30 cellular contexts compared by ENCODE assay signal in genomic region chr2:136024185-136024584, GRCh38. TPM values are rescaled to one million over a fixed set of nuclear protein-coding genes. Genes with fewer than 3 reads are reported as not detected.
DNase-seq lines count a peak whose midpoint lies in the region; ATAC-seq and TF ChIP-seq lines count a peak whose summit lies in the region.
"Had no signal": no experiment of that assay in that cellular context is flagged by ENCODE, and none has a peak within 500 bp of the region (broad histone marks: within the 10 kb centered on the region; RNA-seq: fewer than 3 reads in every experiment).

No MANE protein-coding gene starts in this region.

- no peak overlapping the region for H4K5ac ChIP-seq in mesendoderm (ENCODE audit: low read length)

- no peaks in the 10 kb centered on the region for H3K79me1 ChIP-seq in mesendoderm (ENCODE audit: low read length)

- H3K36me3 ChIP-seq in cardiac muscle cell (no peaks in the 10 kb centered on the region), left ventricle myocardium inferior (no peaks in the 10 kb centered on the region), mesendoderm (ENCODE audit: control insufficient read depth, insufficient read depth, low read length) (no peaks in the 10 kb centered on the region), smooth muscle cell (ENCODE audit: low read depth) (no peaks in the 10 kb centered on the region)
- H3K36me3 ChIP-seq: esophagus squamous epithelium, heart right ventricle, right atrium auricular region had no signal

- no peaks in the 10 kb centered on the region for H3K27me3 Mint-ChIP-seq in T-helper 17 cell
- H3K27me3 Mint-ChIP-seq: central memory CD8-positive, alpha-beta T cell had no signal

- no peak overlapping the region for H3K4ac ChIP-seq in mesendoderm (ENCODE audit: low read depth, low read length)

- H3K4me3 ChIP-seq in cardiac muscle cell (no peak overlapping the region), left ventricle myocardium inferior (no peak overlapping the region), mesendoderm (ENCODE audit: low read length) (no peak overlapping the region), smooth muscle cell (no peak overlapping the region)
- H3K4me3 ChIP-seq: esophagus squamous epithelium, heart right ventricle, right atrium auricular region had no signal

- H3K27me3 ChIP-seq in cardiac muscle cell, result no peaks in the 10 kb centered on the region
- no peaks in the 10 kb centered on the region for H3K27me3 ChIP-seq in left ventricle myocardium inferior (ENCODE audit: low read depth)
- no peaks in the 10 kb centered on the region for H3K27me3 ChIP-seq in mesendoderm (ENCODE audit: insufficient read depth, low read length, poor library complexity)
- H3K27me3 ChIP-seq in smooth muscle cell (ENCODE audit: low read depth), result no peaks in the 10 kb centered on the region
- H3K27me3 ChIP-seq: heart right ventricle, right atrium auricular region had no signal

- H3K4me2 ChIP-seq in mesendoderm (ENCODE audit: low read length), result no peak overlapping the region
- no peak overlapping the region for H3K4me2 ChIP-seq in smooth muscle cell

- H3K4me1 ChIP-seq in cardiac muscle cell (ENCODE audit: low read depth), result peaks cover 6% of the 10 kb centered on the region
- peaks cover 25% of the 10 kb centered on the region for H3K4me1 ChIP-seq in left ventricle myocardium inferior
- H3K4me1 ChIP-seq in mesendoderm (ENCODE audit: control insufficient read depth, low read depth, low read length), result peaks cover 3% of the 10 kb centered on the region
- H3K4me1 ChIP-seq in smooth muscle cell (ENCODE audit: low read depth), result peaks cover 11% of the 10 kb centered on the region
- H3K4me1 ChIP-seq: foreskin keratinocyte had no signal

- H3K79me2 ChIP-seq in mesendoderm (ENCODE audit: control insufficient read depth, insufficient read depth, low read length) (no peaks in the 10 kb centered on the region), smooth muscle cell (ENCODE audit: low read depth) (no peaks in the 10 kb centered on the region)
- H3K79me2 ChIP-seq: parathyroid adenoma had no signal

- no peaks in the 10 kb centered on the region for H3K36me3 Mint-ChIP-seq in T-helper 17 cell (ENCODE audit: low read depth)
- H3K36me3 Mint-ChIP-seq: natural killer cell had no signal

- intact Hi-C loops in left ventricle myocardium inferior (cut with micrococcal nuclease), result loop anchor here (10.0 kb wide), 1 partner anchor 91 kb away; the partner anchor contains the start of gene CXCR4

- H3F3A ChIP-seq in smooth muscle cell (ENCODE audit: low read depth), result peaks cover 6% of the 10 kb centered on the region

- H3K27ac ChIP-seq in cardiac muscle cell (peak overlapping the region; percentile 87), left ventricle myocardium inferior (replicated peaks) (no peak overlapping the region), mesendoderm (ENCODE audit: low read depth, low read length) (no peak overlapping the region), smooth muscle cell (ENCODE audit: low read depth) (peak overlapping the region; percentile 97)
- H3K27ac ChIP-seq: esophagus squamous epithelium, foreskin keratinocyte, parathyroid adenoma, right atrium auricular region had no signal

- H2BK5ac ChIP-seq in mesendoderm (ENCODE audit: low read length), result no peak overlapping the region

- H2BK120ac ChIP-seq in mesendoderm (ENCODE audit: low read depth, low read length), result no peak overlapping the region

- WGBS in mesendoderm (ENCODE audit: extremely low coverage, insufficient coverage, low lambda C conversion rate), result no CpG with 5 or more reads among the region's 6 CpGs
- 95% methylated on average over 6 of the region's 6 CpGs for WGBS in smooth muscle cell (ENCODE audit: low lambda C conversion rate)

- no peak overlapping the region for H3K18ac ChIP-seq in mesendoderm (ENCODE audit: low read length)

- no peak overlapping the region for H3K23ac ChIP-seq in mesendoderm (ENCODE audit: low read length)

- H4K20me1 ChIP-seq in smooth muscle cell (ENCODE audit: low read depth), result no peaks in the 10 kb centered on the region

- peak overlapping the region; percentile 69 for H3K27ac Mint-ChIP-seq in T-helper 17 cell
- H3K27ac Mint-ChIP-seq: natural killer cell had no signal

- H3K9ac ChIP-seq in mesendoderm (ENCODE audit: low read length) (no peak overlapping the region), smooth muscle cell (ENCODE audit: low read depth) (no peak overlapping the region)
- H3K9ac ChIP-seq: parathyroid adenoma had no signal

- no peak overlapping the region for H2AFZ ChIP-seq in smooth muscle cell (ENCODE audit: low read depth)
- H2AFZ ChIP-seq: parathyroid adenoma had no signal

- TF ChIP-seq CTCF in cardiac muscle cell (IDR thresholded peaks at IDR 0.05; ENCODE audit: low read depth, low read length), result no peak
- no peak for TF ChIP-seq CTCF in left ventricle myocardium inferior (IDR thresholded peaks at IDR 0.05; ENCODE audit: borderline replicate concordance)
- no peak for TF ChIP-seq CTCF in smooth muscle cell (IDR thresholded peaks at IDR 0.05; ENCODE audit: borderline replicate concordance, insufficient read depth, poor library complexity, severe bottlenecking)

- no peak overlapping the region for H3K56ac ChIP-seq in mesendoderm (ENCODE audit: low read length)

- H3K9me3 ChIP-seq in cardiac muscle cell (ENCODE audit: low read depth) (no peaks in the 10 kb centered on the region), left ventricle myocardium inferior (replicated peaks) (no peaks in the 10 kb centered on the region), T-helper 17 cell (ENCODE audit: control insufficient read depth, low read length, poor library complexity, severe bottlenecking) (no peaks in the 10 kb centered on the region), smooth muscle cell (replicated peaks; ENCODE audit: low read depth) (no peaks in the 10 kb centered on the region)
- H3K9me3 ChIP-seq: esophagus squamous epithelium, heart right ventricle, right atrium auricular region had no signal

- DNase-seq in cardiac muscle cell (ENCODE audit: low read depth in 1 of 2, low spot score in 1 of 2) (no peak), left ventricle myocardium inferior (no peak), T-helper 17 cell (no peak), mesendoderm (no peak), smooth muscle cell (lab: John Stamatoyannopoulos, UW; ENCODE audit: unreplicated experiment) (no peak), NCI-H2227 treated with DMSO at 0.1 percent for 48 hours (lab: John Stamatoyannopoulos, UW) (no peak), amygdala (lab: John Stamatoyannopoulos, UW) (no peak)
- DNase-seq in activated effector memory CD4-positive, alpha-beta T cell treated with Interleukin-2 at 50 U/mL for 16 hours, result no peak
- DNase-seq: 8988T; activated CD4-positive, alpha-beta T cell treated with anti-CD3 and anti-CD28 coated beads for 4 hours; activated effector memory CD4-positive, alpha-beta T cell treated with anti-CD3 and anti-CD28 coated beads, Interleukin-2, amount 50 U/mL, for 16 hours; C1 segment of cervical spinal cord; COR-L47; dermis blood vessel endothelial cell; DMS79; esophagus squamous epithelium; foreskin keratinocyte; GF-D8; heart right ventricle; natural killer cell; NCI-H1105; NCI-H187; NCI-H524; Right ventricle myocardium superior; stimulated activated CD4-positive, alpha-beta T cell treated with anti-CD3 and anti-CD28 coated beads, Interleukin-1b, Interleukin-23, amount 100 ng/mL, for 48 hours; stimulated activated naive CD4-positive, alpha-beta T cell treated with Interleukin-2 at 50 U/mL for 16 hours had no signal

- H3K4me1 Mint-ChIP-seq in T-helper 17 cell, result peaks cover 5% of the 10 kb centered on the region
- H3K4me1 Mint-ChIP-seq: central memory CD8-positive, alpha-beta T cell had no signal

- ATAC-seq in T-helper 17 cell, result no peak
- ATAC-seq: foreskin keratinocyte, natural killer cell, Panc1 had no signal

- peak overlapping the region; percentile 94 for H2BK15ac ChIP-seq in mesendoderm (replicated peaks; ENCODE audit: low read depth)

- no peak overlapping the region for H3K4me3 Mint-ChIP-seq in T-helper 17 cell
- H3K4me3 Mint-ChIP-seq: central memory CD8-positive, alpha-beta T cell; natural killer cell had no signal

- H4K8ac ChIP-seq in mesendoderm (ENCODE audit: low read depth, low read length), result no peak overlapping the region

- no peak overlapping the region for H2AK5ac ChIP-seq in mesendoderm (ENCODE audit: low read length)

RNA-seq across cellular contexts. Expression of gene DARS1, which starts 38.8 kb away (rescaled TPM):
- total RNA-seq in cardiac muscle cell (136 and 138 TPM in 2 replicates), left ventricle myocardium inferior (56.3 TPM), T-helper 17 cell (10 to 100 TPM; 53.8 to 72.1 TPM), smooth muscle cell (112 and 121 TPM in 2 replicates)
- polyA plus RNA-seq in cardiac muscle cell (182 and 216 TPM in 2 replicates), smooth muscle cell (110 and 119 TPM in 2 replicates)
- polyA plus RNA-seq in mesendoderm (2013, experiment 1 of 2), result 136 TPM
- 135 TPM for polyA plus RNA-seq in mesendoderm (2013, experiment 2 of 2)

Comparison
In these comparisons a context has a peak if more than half of its experiments do, and no peak if none do; other contexts are left out.
1. H3K27ac ChIP-seq: peak in cardiac muscle cell (single experiment) and smooth muscle cell (single experiment); none in left ventricle myocardium inferior (single experiment) and mesendoderm (single experiment).